11 cellular contexts compared by ENCODE assay signal in the genomic region with DNA sequence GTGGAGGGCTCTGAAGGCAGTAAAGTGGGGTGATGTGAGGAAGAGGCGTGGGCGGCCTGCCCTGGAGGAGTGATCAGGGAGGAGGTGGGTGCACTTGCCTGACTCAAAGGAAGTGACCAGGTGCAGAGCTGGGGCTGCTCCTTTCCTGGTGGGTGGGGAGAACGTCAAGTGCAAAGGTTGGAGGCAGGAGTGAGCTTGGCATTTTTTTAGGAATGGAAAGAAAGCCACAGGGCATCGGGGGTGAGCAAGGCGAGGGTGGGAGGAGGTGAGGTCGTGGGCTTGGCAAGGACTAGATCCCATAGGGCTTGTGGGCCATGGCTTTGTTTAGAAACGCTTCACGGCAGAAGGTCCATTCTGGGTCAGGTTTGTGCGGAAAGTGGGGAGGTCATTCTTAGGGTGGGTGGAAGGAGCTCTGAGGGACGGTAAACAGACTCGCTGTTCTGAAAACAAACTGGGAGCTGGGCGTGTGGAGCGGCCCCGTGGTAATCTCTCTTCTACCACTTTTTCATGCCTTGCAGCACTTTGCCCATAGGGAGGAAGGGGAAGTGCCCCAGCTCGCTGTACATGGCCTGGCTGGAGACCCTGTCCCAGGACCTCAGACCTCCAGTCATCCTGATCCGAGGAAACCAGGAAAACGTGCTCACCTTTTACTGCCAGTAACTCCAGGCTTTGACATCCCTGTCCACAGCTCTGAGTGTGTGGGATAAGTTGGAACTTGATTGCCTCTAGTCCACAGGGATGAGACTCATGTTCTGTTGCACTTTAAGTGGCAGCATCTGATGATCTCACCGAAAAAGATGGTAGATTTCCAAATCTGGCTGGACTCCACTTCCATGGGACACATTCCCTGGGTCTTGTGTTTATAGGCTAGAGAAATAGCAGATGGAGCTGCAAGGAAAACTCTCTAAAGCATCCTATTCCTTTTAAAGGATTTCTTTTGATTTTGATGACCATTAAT. TPM values are rescaled to one million over a fixed set of nuclear protein-coding genes. Genes with fewer than 3 reads are reported as not detected.
DNase-seq lines count a peak whose midpoint lies in the region; ATAC-seq and TF ChIP-seq lines count a peak whose summit lies in the region.
"Had no signal": no experiment of that assay in that cellular context is flagged by ENCODE, and none has a peak within 500 bp of the region (broad histone marks: within the 10 kb centered on the region; RNA-seq: fewer than 3 reads in every experiment).

No MANE protein-coding gene starts in this region.

- H3K79me2 ChIP-seq in Karpas-422 (ENCODE audit: low read length): no peaks in the 10 kb centered on the region

- H3K4me1 Mint-ChIP-seq in chondrocyte (ENCODE audit: low read depth) (peaks cover 48% of the 10 kb centered on the region), neural crest cell (peaks cover 30% of the 10 kb centered on the region)

- H3K27me3 Mint-ChIP-seq in chondrocyte (ENCODE audit: low read depth) (peaks cover 3% of the 10 kb centered on the region), neural crest cell (ENCODE audit: low read depth) (peaks cover 2% of the 10 kb centered on the region)

- WGBS in heart left ventricle, 4 donors: 80 to 89% (median 82%) methylated on average over 18 of the region's 18 CpGs

- ATAC-seq in heart left ventricle: no peak

- peak overlapping the region; percentile 19 for H3K4me2 ChIP-seq in Karpas-422 (ENCODE audit: low read depth, low read length, poor library complexity, severe bottlenecking)

- H3K27ac Mint-ChIP-seq in chondrocyte (ENCODE audit: unreplicated experiment) (peak overlapping the region; percentile 39), neural crest cell (ENCODE audit: unreplicated experiment) (peak overlapping the region; percentile 13)

- H3K27ac ChIP-seq in Karpas-422 (ENCODE audit: low read length): no peak overlapping the region
- H3K27ac ChIP-seq in heart left ventricle: peak overlapping the region in 3 of 12 donors; percentile 4 to 40 (median 34)
- H3K27ac ChIP-seq: C4-2B had no signal

- intact Hi-C loops in heart left ventricle (cut with DNase I): loop anchor here in 2 of 10 donors (5.0 kb wide), 1 partner anchor 46 kb away; a partner anchor contains a TSS

- H3K36me3 Mint-ChIP-seq in chondrocyte (ENCODE audit: low read depth) (peaks cover 5% of the 10 kb centered on the region), neural crest cell (ENCODE audit: low read depth) (no peaks in the 10 kb centered on the region)

- peak overlapping the region; percentile 28; the same call in 1 of the 2 replicates for H2AFZ ChIP-seq in Karpas-422 (ENCODE audit: low read length)

- no peak overlapping the region for H3K4me3 Mint-ChIP-seq in chondrocyte (ENCODE audit: unreplicated experiment)
- no peak overlapping the region for H3K4me3 Mint-ChIP-seq in neural crest cell

- H3K4me3 ChIP-seq in AG10803 (ENCODE audit: low read length): no peak overlapping the region
- H3K4me3 ChIP-seq in Karpas-422 (ENCODE audit: low read length): no peak overlapping the region
- no peak overlapping the region for H3K4me3 ChIP-seq in heart left ventricle

- H3K9me3 ChIP-seq in Karpas-422 (ENCODE audit: low read length) (no peaks in the 10 kb centered on the region), heart left ventricle (no peaks in the 10 kb centered on the region)

- TF ChIP-seq CTCF in AG10803 (conservative IDR thresholded peaks at IDR 0.05; ENCODE audit: low read length): no peak
- no peak for TF ChIP-seq CTCF in chondrocyte (IDR thresholded peaks at IDR 0.05)
- no peak for TF ChIP-seq CTCF in neural crest cell (conservative IDR thresholded peaks at IDR 0.05)
- no peak for TF ChIP-seq CTCF in heart left ventricle (IDR thresholded peaks at IDR 0.05)

- TF ChIP-seq POLR2A in heart left ventricle (IDR thresholded peaks at IDR 0.05): no peak

- 0 out of 2 replicates have a peak overlapping the region, but pooled peaks have one; percentile 23 for H3K9ac ChIP-seq in Karpas-422 (ENCODE audit: low read length)

- H3K4me1 ChIP-seq in Karpas-422 (ENCODE audit: low read length): peaks cover 41% of the 10 kb centered on the region
- H3K4me1 ChIP-seq in heart left ventricle: peaks cover 0 to 76% (median 41%) of the 10 kb centered on the region in 12 donors

- H3K9me2 ChIP-seq in Karpas-422 (replicated peaks; ENCODE audit: insufficient read depth, low read length): no peaks in the 10 kb centered on the region

- H3K36me3 ChIP-seq in Karpas-422 (ENCODE audit: insufficient read depth, low read length) (no peaks in the 10 kb centered on the region), heart left ventricle (no peaks in the 10 kb centered on the region)

- H3K9me3 Mint-ChIP-seq in chondrocyte (ENCODE audit: low read depth) (no peaks in the 10 kb centered on the region), neural crest cell (no peaks in the 10 kb centered on the region)

- DNase-seq in AG10803 (ENCODE audit: low read depth): peak; percentile 95
- no peak for DNase-seq in Karpas-422
- DNase-seq in chondrocyte (ENCODE audit: low spot score): no peak
- no peak for DNase-seq in neural crest cell (ENCODE audit: low read depth, low spot score)
- DNase-seq in UCSD-AML1 (lab: John Stamatoyannopoulos, UW; ENCODE audit: unreplicated experiment): no peak
- no peak for DNase-seq in HuH-7.5 (ENCODE audit: low spot score)
- no peak for DNase-seq in heart left ventricle
- no peak for DNase-seq in NCI-H1105 (lab: John Stamatoyannopoulos, UW)
- DNase-seq: NCI-H2081 treated with DMSO at 0.1 percent for 48 hours had no signal

- no peaks in the 10 kb centered on the region for H4K20me1 ChIP-seq in Karpas-422 (ENCODE audit: insufficient read depth, low read depth, low read length)

- H3K27me3 ChIP-seq in Karpas-422 (ENCODE audit: low read length): no peaks in the 10 kb centered on the region
- no peaks in the 10 kb centered on the region for H3K27me3 ChIP-seq in heart left ventricle

RNA-seq across cellular contexts. Expression of a gene that starts 18.9 kb away (rescaled TPM):
- 98.1 and 112 TPM in 2 replicates for total RNA-seq in Karpas-422 (2014; rRNA removed; shearing (Covaris generic); ENCODE audit: low replicate concordance)
- total RNA-seq in chondrocyte: 146 to 236 TPM (median 223 TPM) in 3 replicates
- total RNA-seq in neural crest cell: 32.9 and 34.0 TPM in 2 replicates
- total RNA-seq in heart left ventricle: 100 to 1,000 TPM in 8 of 9 donors, 10 to 100 TPM in 1; 86.9 to 197 (median 117) TPM
- 100 to 1,000 TPM in 1 of 2 donors, 10 to 100 TPM in 1; 41.4 to 226 TPM for polyA plus RNA-seq in heart left ventricle

RNA-seq across cellular contexts. Expression of a gene that starts 48.0 kb away (rescaled TPM):
- total RNA-seq in Karpas-422 (2014; rRNA removed; shearing (Covaris generic); ENCODE audit: low replicate concordance): 0.14 TPM in 1 of 2 replicates, not detected in the other
- not detected in 3 replicates for total RNA-seq in chondrocyte
- total RNA-seq in neural crest cell: not detected in 2 replicates
- under 1 TPM in 1 of 9 donors, not detected in 8; 0.08 TPM for total RNA-seq in heart left ventricle
- not detected for polyA plus RNA-seq in heart left ventricle
- total RNA-seq: right cardiac atrium had no signal
- polyA plus RNA-seq: right cardiac atrium had no signal

RNA-seq across cellular contexts. Expression of a gene that starts 48.7 kb away (rescaled TPM):
- 0.32 and 0.48 TPM in 2 replicates for total RNA-seq in Karpas-422 (2014; rRNA removed; shearing (Covaris generic); ENCODE audit: low replicate concordance)
- total RNA-seq in chondrocyte (not detected in 3 replicates), neural crest cell (not detected in 2 replicates), heart left ventricle (1 to 10 TPM in 2 of 9 donors, under 1 TPM in 5, not detected in 2; 0.23 to 3.1 (median 0.30) TPM)
- polyA plus RNA-seq in heart left ventricle: under 1 TPM in 1 of 2 donors, not detected in 1; 0.32 TPM
